Comparison of ENCODE assay signal across 13 cellular contexts in the genomic region with DNA sequence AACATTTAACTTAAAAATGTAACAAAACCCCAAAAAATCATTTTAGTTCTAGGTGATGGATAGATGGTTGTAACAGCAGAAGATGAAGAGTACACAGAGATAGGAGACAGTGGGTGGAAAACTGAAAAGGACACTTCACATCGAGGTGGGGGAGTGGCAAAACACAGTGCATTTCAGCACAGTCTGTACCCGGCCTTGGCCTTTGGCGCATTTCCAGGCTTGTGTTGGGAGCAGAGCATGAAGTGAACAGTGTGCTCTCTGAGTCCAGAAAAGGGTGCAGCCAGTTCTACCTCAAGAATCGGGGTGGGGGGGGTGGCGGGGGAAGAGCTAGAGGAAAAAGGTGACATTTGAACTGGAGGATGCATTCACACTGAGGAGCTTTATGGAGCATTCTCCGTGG. TPM values are rescaled to one million over a fixed set of nuclear protein-coding genes. Genes with fewer than 3 reads are reported as not detected.
DNase-seq lines count a peak whose midpoint lies in the region; ATAC-seq, FAIRE-seq and TF ChIP-seq lines count a peak whose summit lies in the region.
"Had no signal": no experiment of that assay in that cellular context is flagged by ENCODE, and none has a peak within 500 bp of the region (broad histone marks: within the 10 kb centered on the region; RNA-seq: fewer than 3 reads in every experiment).

No MANE protein-coding gene starts in this region.

- peaks cover 58% of the 10 kb centered on the region for H3K4me1 Mint-ChIP-seq in activated CD4-positive, alpha-beta memory T cell treated with anti-CD3 and anti-CD28 coated beads, Interleukin-2, amount 10 ng/mL, durations not matched to agents 7 days and 5 days

- peaks cover 0 to 12% (median 0%) of the 10 kb centered on the region in 7 donors for H3K27me3 ChIP-seq in heart right ventricle
- H3K27me3 ChIP-seq in small intestine (ENCODE audit: control insufficient read depth in 2 of 2, insufficient read depth in 2 of 2, low read length in 2 of 2) = no peaks in the 10 kb centered on the region

- peaks cover 30% of the 10 kb centered on the region for H3K36me3 Mint-ChIP-seq in activated CD4-positive, alpha-beta memory T cell treated with anti-CD3 and anti-CD28 coated beads, Interleukin-2, amount 10 ng/mL, durations not matched to agents 7 days and 5 days (ENCODE audit: low read depth)

- peak overlapping the region in 6 of 10 donors; percentile 15 to 83 (median 38) for H3K27ac ChIP-seq in heart right ventricle
- H3K27ac ChIP-seq in small intestine (ENCODE audit: low read depth in 1 of 2, low read length in 1 of 2) = peak overlapping the region in 1 of 2 donors; percentile 44

- no peaks in the 10 kb centered on the region for H3K9me3 Mint-ChIP-seq in activated CD4-positive, alpha-beta memory T cell treated with anti-CD3 and anti-CD28 coated beads, Interleukin-2, amount 10 ng/mL, durations not matched to agents 7 days and 5 days
- H3K9me3 Mint-ChIP-seq: stimulated activated naive B cell treated with anti-CD40 and anti-IgM and Interleukin-4, amounts not matched to agents 10 μg/mL and 1 μg/mL and 100 μg/mL, for 72 hours had no signal

- CTCF ChIA-PET in activated CD4-positive, alpha-beta memory T cell treated with anti-CD3 and anti-CD28 coated beads, Interleukin-2, amount 10 ng/mL, durations not matched to agents 7 days and 5 days (lab: Charles Lee) = no interaction called here

- H3K4me3 Mint-ChIP-seq in activated CD4-positive, alpha-beta memory T cell treated with anti-CD3 and anti-CD28 coated beads, Interleukin-2, amount 10 ng/mL, durations not matched to agents 7 days and 5 days = no peak overlapping the region
- H3K4me3 Mint-ChIP-seq: stimulated activated naive B cell treated with anti-CD40 and anti-IgM and Interleukin-4, amounts not matched to agents 10 μg/mL and 1 μg/mL and 100 μg/mL, for 72 hours had no signal

- H3K36me3 ChIP-seq in heart right ventricle (peaks cover 0 to 29% (median 0%) of the 10 kb centered on the region in 9 donors), small intestine (ENCODE audit: control insufficient read depth in 2 of 2, insufficient read depth in 2 of 2, low read length in 2 of 2) (peaks cover 0 to 4% of the 10 kb centered on the region in 2 donors)

- H3K4me3 ChIP-seq in heart right ventricle (no peak overlapping the region), small intestine (ENCODE audit: low read depth in 1 of 2, low read length in 2 of 2) (no peak overlapping the region)
- H3K4me3 ChIP-seq: HAP-1 had no signal

- peak overlapping the region; percentile 10 for H3K27ac Mint-ChIP-seq in activated CD4-positive, alpha-beta memory T cell treated with anti-CD3 and anti-CD28 coated beads, Interleukin-2, amount 10 ng/mL, durations not matched to agents 7 days and 5 days

- POLR2A ChIA-PET in activated CD4-positive, alpha-beta memory T cell treated with anti-CD3 and anti-CD28 coated beads, Interleukin-2, amount 10 ng/mL, durations not matched to agents 7 days and 5 days (lab: Charles Lee) = no interaction called here

- intact Hi-C loops in heart right ventricle (cut with DNase I) = no loop called here

- H3K4me1 ChIP-seq in heart right ventricle (peaks cover 0 to 25% (median 6%) of the 10 kb centered on the region in 9 donors), small intestine (ENCODE audit: control insufficient read depth in 2 of 2, insufficient read depth in 1 of 2, low read depth in 1 of 2, low read length in 1 of 2) (no peaks in the 10 kb centered on the region)

- DNase-seq in G401 (ENCODE audit: low spot score) = peak; percentile 71
- no peak for DNase-seq in activated CD4-positive, alpha-beta memory T cell treated with anti-CD3 and anti-CD28 coated beads, Interleukin-2, amount 10 ng/mL, durations not matched to agents 7 days and 5 days
- DNase-seq in heart right ventricle = peak; percentile 18 to 60
- DNase-seq in small intestine = peak; percentile 86
- no peak for DNase-seq in globus pallidus (ENCODE audit: low spot score)
- DNase-seq in UCSD-AML1 (lab: John Stamatoyannopoulos, UW; ENCODE audit: unreplicated experiment) = no peak
- DNase-seq in DMS79 (lab: John Stamatoyannopoulos, UW) = no peak
- DNase-seq: activated CD8-positive, alpha-beta memory T cell treated with anti-CD3 and anti-CD28 coated beads for 24 hours; NCI-H1417 treated with DMSO at 0.1 percent for 48 hours; stimulated activated naive B cell treated with anti-CD40 and anti-IgM and Interleukin-4, amounts not matched to agents 10 μg/mL and 1 μg/mL and 100 μg/mL, for 72 hours had no signal

- in situ Hi-C loops in G401 (cut with HindIII; ENCODE audit: low sequenced_read_pairs) = no loop called here

- ATAC-seq in heart right ventricle (peak in 2 of 8 donors; percentile 23 to 30), GM21737 (IDR thresholded peaks at IDR 0.05; ENCODE audit: unreplicated experiment) (no peak)
- ATAC-seq: stimulated activated naive B cell treated with anti-CD40 and anti-IgM and Interleukin-4, amounts not matched to agents 10 μg/mL and 1 μg/mL and 100 μg/mL, for 72 hours had no signal

- H3K27me3 Mint-ChIP-seq in activated CD4-positive, alpha-beta memory T cell treated with anti-CD3 and anti-CD28 coated beads, Interleukin-2, amount 10 ng/mL, durations not matched to agents 7 days and 5 days = no peaks in the 10 kb centered on the region

- TF ChIP-seq CTCF in heart right ventricle (IDR thresholded peaks at IDR 0.05) = no peak

- no peak for FAIRE-seq in small intestine (lab: Jason Lieb, UNC)

- WGBS in heart right ventricle, 2 donors = 39 to 47% methylated on average over 6 of the region's 6 CpGs
- WGBS in small intestine, 3 donors = 15 to 44% (median 29%) methylated on average over 6 of the region's 6 CpGs

- H3K9me3 ChIP-seq in heart right ventricle (no peaks in the 10 kb centered on the region), small intestine (ENCODE audit: control insufficient read depth, low read depth) (no peaks in the 10 kb centered on the region)
- H3K9me3 ChIP-seq: HAP-1 had no signal

RNA-seq across cellular contexts. Expression of a gene that starts 4.3 kb away (rescaled TPM):
- 21.7 and 32.0 TPM in 2 replicates for total RNA-seq in G401 (2014; rRNA removed; shearing (Covaris generic))
- 10 to 100 TPM; 30.2 to 31.1 TPM for total RNA-seq in activated CD4-positive, alpha-beta memory T cell treated with anti-CD3 and anti-CD28 coated beads, Interleukin-2, amount 10 ng/mL, durations not matched to agents 7 days and 5 days
- total RNA-seq in heart right ventricle = 10 to 100 TPM; 17.2 to 48.8 (median 25.5) TPM
- 100 to 1,000 TPM in 1 of 2 donors, 10 to 100 TPM in 1; 54.4 to 136 TPM for polyA plus RNA-seq in heart right ventricle
- polyA plus RNA-seq in small intestine = 10 to 100 TPM in 1 of 3 donors, 1 to 10 TPM in 2; 6.7 to 20.7 (median 10.0) TPM

RNA-seq across cellular contexts. Expression of a gene that starts 7.5 kb away (rescaled TPM):
- total RNA-seq in G401 (2014; rRNA removed; shearing (Covaris generic)) = 1.5 and 4.7 TPM in 2 replicates
- 1 to 10 TPM; 7.5 to 7.7 TPM for total RNA-seq in activated CD4-positive, alpha-beta memory T cell treated with anti-CD3 and anti-CD28 coated beads, Interleukin-2, amount 10 ng/mL, durations not matched to agents 7 days and 5 days
- total RNA-seq in heart right ventricle = 10 to 100 TPM in 2 of 10 donors, 1 to 10 TPM in 8; 2.7 to 11.5 (median 7.0) TPM
- polyA plus RNA-seq in heart right ventricle (10 to 100 TPM in 1 of 2 donors, 1 to 10 TPM in 1; 2.1 to 12.6 TPM), small intestine (1 to 10 TPM; 1.4 to 4.5 (median 3.5) TPM)

RNA-seq across cellular contexts. Expression of a gene that starts 37.9 kb away (rescaled TPM):
- total RNA-seq in G401 (2014; rRNA removed; shearing (Covaris generic)) = not detected in 2 replicates
- total RNA-seq in activated CD4-positive, alpha-beta memory T cell treated with anti-CD3 and anti-CD28 coated beads, Interleukin-2, amount 10 ng/mL, durations not matched to agents 7 days and 5 days = not detected
- total RNA-seq in heart right ventricle = 1 to 10 TPM in 3 of 10 donors, under 1 TPM in 7; 0.54 to 2.5 (median 0.73) TPM
- polyA plus RNA-seq in heart right ventricle = under 1 TPM; 0.70 to 0.95 TPM
- polyA plus RNA-seq in small intestine = 1 to 10 TPM in 1 of 3 donors, under 1 TPM in 1, not detected in 1; 0.27 to 1.5 TPM
- total RNA-seq: T-helper 1 cell treated with Interleukin-12 subunit alpha and Interleukin-12 subunit beta and Interleukin-4 antibody, amounts not matched to agents 30 ng/mL and 1 ng/mL, for 36 hours had no signal

Comparison
In these comparisons a context has a peak if more than half of its experiments do, and no peak if none do; other contexts are left out.
1. DNase-seq: peak in G401 (single experiment), heart right ventricle (2 of 2) and small intestine (single experiment); none in activated CD4-positive, alpha-beta memory T cell treated with anti-CD3 and anti-CD28 coated beads, Interleukin-2, amount 10 ng/mL, durations not matched to agents 7 days and 5 days (single experiment), globus pallidus (single experiment), UCSD-AML1 (single experiment) and DMS79 (single experiment).